Comparison of ENCODE assay signal across 2 cellular contexts in genomic region chr10:1050555-1050954, GRCh38.
TF ChIP-seq lines count a peak whose summit lies in the region.

No MANE protein-coding gene starts in this region.

TF ChIP-seq in HepG2, 621 proteins besides CTCF, POLR2A, EP300 and RAD21 (continued from another document and continues in another):
- peak; percentile 98 for TF ChIP-seq BHLHE40 (IDR thresholded peaks at IDR 0.05; ENCODE audit: low read length)
- TF ChIP-seq SNAPC2 (CRISPR knock-in tag; IDR thresholded peaks at IDR 0.05) = no peak
- no peak for TF ChIP-seq IKZF1 (IDR thresholded peaks at IDR 0.05)
- peak; percentile 78; the same call in 1 of the 2 replicates for TF ChIP-seq ZKSCAN8 (CRISPR knock-in tag; IDR thresholded peaks at IDR 0.05; ENCODE audit: borderline replicate concordance)
- no peak for TF ChIP-seq TMF1 (CRISPR knock-in tag; IDR thresholded peaks at IDR 0.05; ENCODE audit: low read depth)
- TF ChIP-seq ARID4A (CRISPR knock-in tag; IDR thresholded peaks at IDR 0.05; ENCODE audit: borderline replicate concordance) = peak; percentile 55
- peak; percentile 86 for TF ChIP-seq CEBPB (IDR thresholded peaks at IDR 0.05; ENCODE audit: borderline replicate concordance, low read depth, low read length)
- 0 out of 2 replicates have a peak, but pooled peaks have one; percentile 22 for TF ChIP-seq POLR2G (IDR thresholded peaks at IDR 0.05; ENCODE audit: low read depth, low read length)
- no peak for TF ChIP-seq GMEB1 (CRISPR knock-in tag; IDR thresholded peaks at IDR 0.05; ENCODE audit: borderline replicate concordance)
- no peak for TF ChIP-seq NR2F6 (IDR thresholded peaks at IDR 0.05)
- 0 out of 2 replicates have a peak, but pooled peaks have one; percentile 51 for TF ChIP-seq NR2F6 (CRISPR knock-in tag; IDR thresholded peaks at IDR 0.05)
- TF ChIP-seq SAP130 (CRISPR knock-in tag; IDR thresholded peaks at IDR 0.05; ENCODE audit: low read depth) = peak; percentile 82
- 0 out of 2 replicates have a peak, but pooled peaks have one; percentile 23 for TF ChIP-seq RBFOX2 (IDR thresholded peaks at IDR 0.05; ENCODE audit: low read depth, low read length)
- 0 out of 2 replicates have a peak, but pooled peaks have one; percentile 13 for TF ChIP-seq THAP11 (CRISPR knock-in tag; IDR thresholded peaks at IDR 0.05)
- no peak for TF ChIP-seq ZNF740 (CRISPR knock-in tag; IDR thresholded peaks at IDR 0.05)
- TF ChIP-seq MNT (IDR thresholded peaks at IDR 0.05) = 0 out of 2 replicates have a peak, but pooled peaks have one; percentile 13
- TF ChIP-seq MXI1 (IDR thresholded peaks at IDR 0.05; ENCODE audit: borderline replicate concordance, low read depth, low read length) = peak; percentile 52; the same call in 1 of the 3 replicates
- TF ChIP-seq AHR (CRISPR knock-in tag; IDR thresholded peaks at IDR 0.05) = no peak
- TF ChIP-seq MAX (IDR thresholded peaks at IDR 0.05) = peak; percentile 50
- no peak for TF ChIP-seq ZNF101 (CRISPR knock-in tag; IDR thresholded peaks at IDR 0.05; ENCODE audit: borderline replicate concordance, low read depth)

TF ChIP-seq in HEK293T, 16 proteins besides CTCF, POLR2A, EP300 and RAD21 (continued from another document):
- no peak for TF ChIP-seq L3MBTL2 (conservative IDR thresholded peaks at IDR 0.05)
- no peak for TF ChIP-seq SP1 (IDR thresholded peaks at IDR 0.05)
- TF ChIP-seq NFRKB (IDR thresholded peaks at IDR 0.05) = no peak
- no peak for TF ChIP-seq ARNT (IDR thresholded peaks at IDR 0.05)
